Comparison of ENCODE assay signal across 9 cellular contexts in genomic region chrX:110665636-110666035, GRCh38.
A peak's percentile ranks its signal among the peaks of the same experiment; 100 is the strongest.
DNase-seq lines count a peak whose midpoint lies in the region; ATAC-seq and FAIRE-seq lines count a peak whose summit lies in the region.
"Had no signal": no experiment of that assay in that cellular context is flagged by ENCODE, and none has a peak within 500 bp of the region (broad histone marks: within the 10 kb centered on the region; RNA-seq: fewer than 3 reads in every experiment).

No MANE protein-coding gene starts in this region.

- no peak overlapping the region for H3K4me2 ChIP-seq in Karpas-422 (ENCODE audit: low read depth, low read length, poor library complexity, severe bottlenecking)

- H3K36me3 Mint-ChIP-seq in activated naive CD8-positive, alpha-beta T cell treated with anti-CD3 and anti-CD28 coated beads, Interleukin-2, amount 50 U/mL, for 24 hours (ENCODE audit: low read depth), result no peaks in the 10 kb centered on the region
- H3K36me3 Mint-ChIP-seq in naive thymus-derived CD8-positive, alpha-beta T cell, result no peaks in the 10 kb centered on the region
- H3K36me3 Mint-ChIP-seq: activated naive CD4-positive, alpha-beta T cell treated with anti-CD3 and anti-CD28 coated beads, Interleukin-2, amount 50 U/mL, for 72 hours had no signal

- no peak overlapping the region for H3K27ac Mint-ChIP-seq in activated naive CD8-positive, alpha-beta T cell treated with anti-CD3 and anti-CD28 coated beads, Interleukin-2, amount 50 U/mL, for 24 hours
- H3K27ac Mint-ChIP-seq in naive thymus-derived CD8-positive, alpha-beta T cell, result no peak overlapping the region
- H3K27ac Mint-ChIP-seq: activated naive CD4-positive, alpha-beta T cell treated with anti-CD3 and anti-CD28 coated beads, Interleukin-2, amount 50 U/mL, for 72 hours had no signal

- H3K9me3 Mint-ChIP-seq in activated naive CD8-positive, alpha-beta T cell treated with anti-CD3 and anti-CD28 coated beads, Interleukin-2, amount 50 U/mL, for 24 hours, result no peaks in the 10 kb centered on the region
- no peaks in the 10 kb centered on the region for H3K9me3 Mint-ChIP-seq in naive thymus-derived CD8-positive, alpha-beta T cell
- H3K9me3 Mint-ChIP-seq: activated naive CD4-positive, alpha-beta T cell treated with anti-CD3 and anti-CD28 coated beads, Interleukin-2, amount 50 U/mL, for 72 hours had no signal

- no peak overlapping the region for H2AFZ ChIP-seq in Karpas-422 (ENCODE audit: low read length)

- H3K4me1 Mint-ChIP-seq in activated naive CD8-positive, alpha-beta T cell treated with anti-CD3 and anti-CD28 coated beads, Interleukin-2, amount 50 U/mL, for 24 hours, result no peaks in the 10 kb centered on the region
- no peaks in the 10 kb centered on the region for H3K4me1 Mint-ChIP-seq in naive thymus-derived CD8-positive, alpha-beta T cell

- H3K27ac ChIP-seq in Karpas-422 (ENCODE audit: low read length), result no peak overlapping the region

- no peaks in the 10 kb centered on the region for H3K27me3 ChIP-seq in Karpas-422 (ENCODE audit: low read length)

- no peak overlapping the region for H3K4me3 ChIP-seq in Karpas-422 (ENCODE audit: low read length)

- POLR2A ChIA-PET in naive thymus-derived CD8-positive, alpha-beta T cell (lab: Charles Lee), result no interaction called here

- peak; percentile 3 for DNase-seq in NCI-H510A treated with DMSO at 0.1 percent for 48 hours (lab: John Stamatoyannopoulos, UW)
- DNase-seq in NCI-H510A (lab: John Stamatoyannopoulos, UW), result no peak
- peak; percentile 80 for DNase-seq in Karpas-422
- DNase-seq in activated naive CD8-positive, alpha-beta T cell treated with anti-CD3 and anti-CD28 coated beads, Interleukin-2, amount 50 U/mL, for 24 hours, result peak; percentile 9
- no peak for DNase-seq in naive thymus-derived CD8-positive, alpha-beta T cell

- no peaks in the 10 kb centered on the region for H3K9me2 ChIP-seq in Karpas-422 (replicated peaks; ENCODE audit: insufficient read depth, low read length)

- H3K4me1 ChIP-seq in Karpas-422 (ENCODE audit: low read length), result no peaks in the 10 kb centered on the region

- no peak overlapping the region for H3K9ac ChIP-seq in Karpas-422 (ENCODE audit: low read length)

- FAIRE-seq in islet of Langerhans (lab: Jason Lieb, UNC), result peak; percentile 30

- no peak overlapping the region for H3K4me3 Mint-ChIP-seq in activated naive CD8-positive, alpha-beta T cell treated with anti-CD3 and anti-CD28 coated beads, Interleukin-2, amount 50 U/mL, for 24 hours
- no peak overlapping the region for H3K4me3 Mint-ChIP-seq in naive thymus-derived CD8-positive, alpha-beta T cell

- H3K79me2 ChIP-seq in Karpas-422 (ENCODE audit: low read length), result no peaks in the 10 kb centered on the region

- no peaks in the 10 kb centered on the region for H3K36me3 ChIP-seq in Karpas-422 (ENCODE audit: insufficient read depth, low read length)

- H3K27me3 Mint-ChIP-seq in activated naive CD8-positive, alpha-beta T cell treated with anti-CD3 and anti-CD28 coated beads, Interleukin-2, amount 50 U/mL, for 24 hours, result no peaks in the 10 kb centered on the region
- H3K27me3 Mint-ChIP-seq in naive thymus-derived CD8-positive, alpha-beta T cell, result peaks cover 0 to 6% (median 0%) of the 10 kb centered on the region in 5 donors

- no peaks in the 10 kb centered on the region for H3K9me3 ChIP-seq in Karpas-422 (ENCODE audit: low read length)

- peak; percentile 75 for ATAC-seq in GM21381 (IDR thresholded peaks at IDR 0.05; ENCODE audit: unreplicated experiment)
- ATAC-seq in activated naive CD8-positive, alpha-beta T cell treated with anti-CD3 and anti-CD28 coated beads, Interleukin-2, amount 50 U/mL, for 24 hours, result no peak
- no peak for ATAC-seq in naive thymus-derived CD8-positive, alpha-beta T cell
- ATAC-seq in HG03097 (IDR thresholded peaks at IDR 0.05; ENCODE audit: low FRiP score, unreplicated experiment), result no peak
- ATAC-seq: activated naive CD4-positive, alpha-beta T cell treated with anti-CD3 and anti-CD28 coated beads, Interleukin-2, amount 50 U/mL, for 72 hours had no signal

- no peaks in the 10 kb centered on the region for H4K20me1 ChIP-seq in Karpas-422 (ENCODE audit: insufficient read depth, low read depth, low read length)

Comparison
In these comparisons a context has a peak if more than half of its experiments do, and no peak if none do; other contexts are left out.
1. DNase-seq: peak in NCI-H510A treated with DMSO at 0.1 percent for 48 hours (single experiment), Karpas-422 (single experiment) and activated naive CD8-positive, alpha-beta T cell treated with anti-CD3 and anti-CD28 coated beads, Interleukin-2, amount 50 U/mL, for 24 hours (single experiment); none in NCI-H510A (single experiment) and naive thymus-derived CD8-positive, alpha-beta T cell (0 of 10).